ENCODE assay signal across 13 cellular contexts in the genomic region with DNA sequence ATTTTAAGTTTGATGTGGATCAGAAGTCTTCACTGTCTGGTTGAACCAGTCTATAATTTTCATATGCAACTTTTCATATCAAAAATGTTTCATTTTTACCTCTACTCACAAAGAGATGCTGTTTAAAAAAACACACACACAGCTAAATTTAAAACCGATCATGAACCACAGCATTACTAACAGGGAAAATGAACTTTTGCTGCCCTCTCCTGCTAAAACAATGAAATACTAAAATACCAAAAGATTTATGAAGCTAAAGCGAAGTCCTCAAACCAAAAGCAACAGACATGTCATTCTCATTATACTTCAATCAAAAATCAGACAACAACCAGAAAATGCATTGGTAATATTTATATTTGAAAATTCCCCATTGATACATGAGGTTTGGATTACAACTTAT. TPM values are rescaled to one million over a fixed set of nuclear protein-coding genes. Genes with fewer than 3 reads are reported as not detected.
"Had no signal": no experiment of that assay in that cellular context is flagged by ENCODE, and none has a peak within 500 bp of the region (broad histone marks: within the 10 kb centered on the region; RNA-seq: fewer than 3 reads in every experiment).

No MANE protein-coding gene starts in this region.

RNA-seq across cellular contexts. Expression of a gene that starts 52.9 kb away (rescaled TPM):
- total RNA-seq: ascending aorta, bronchial epithelial cell, cerebellum, dermis microvascular lymphatic vessel endothelial cell, glomerular endothelial cell, kidney, left lobe of liver, lung microvascular endothelial cell, occipital lobe, posterior vena cava, spleen, upper lobe of right lung had no signal
- polyA plus RNA-seq: adipose tissue, spleen had no signal
